Comparison of ENCODE assay signal across 8 cellular contexts in genomic region chr5:57155033-57155432, GRCh38.
"Had no signal": no experiment of that assay in that cellular context is flagged by ENCODE, and none has a peak within 500 bp of the region (broad histone marks: within the 10 kb centered on the region; RNA-seq: fewer than 3 reads in every experiment).

No MANE protein-coding gene starts in this region.

- ATAC-seq: GM12878 had no signal

- H3K4me3 ChIP-seq: GM12878 had no signal

- FAIRE-seq: G401.6, GM12878, GM12891, GM12892, GM18507, GM19239 had no signal

- DNase-seq: GDM1, GF-D8 had no signal
